Comparison of ENCODE assay signal across 8 cellular contexts in the genomic region with DNA sequence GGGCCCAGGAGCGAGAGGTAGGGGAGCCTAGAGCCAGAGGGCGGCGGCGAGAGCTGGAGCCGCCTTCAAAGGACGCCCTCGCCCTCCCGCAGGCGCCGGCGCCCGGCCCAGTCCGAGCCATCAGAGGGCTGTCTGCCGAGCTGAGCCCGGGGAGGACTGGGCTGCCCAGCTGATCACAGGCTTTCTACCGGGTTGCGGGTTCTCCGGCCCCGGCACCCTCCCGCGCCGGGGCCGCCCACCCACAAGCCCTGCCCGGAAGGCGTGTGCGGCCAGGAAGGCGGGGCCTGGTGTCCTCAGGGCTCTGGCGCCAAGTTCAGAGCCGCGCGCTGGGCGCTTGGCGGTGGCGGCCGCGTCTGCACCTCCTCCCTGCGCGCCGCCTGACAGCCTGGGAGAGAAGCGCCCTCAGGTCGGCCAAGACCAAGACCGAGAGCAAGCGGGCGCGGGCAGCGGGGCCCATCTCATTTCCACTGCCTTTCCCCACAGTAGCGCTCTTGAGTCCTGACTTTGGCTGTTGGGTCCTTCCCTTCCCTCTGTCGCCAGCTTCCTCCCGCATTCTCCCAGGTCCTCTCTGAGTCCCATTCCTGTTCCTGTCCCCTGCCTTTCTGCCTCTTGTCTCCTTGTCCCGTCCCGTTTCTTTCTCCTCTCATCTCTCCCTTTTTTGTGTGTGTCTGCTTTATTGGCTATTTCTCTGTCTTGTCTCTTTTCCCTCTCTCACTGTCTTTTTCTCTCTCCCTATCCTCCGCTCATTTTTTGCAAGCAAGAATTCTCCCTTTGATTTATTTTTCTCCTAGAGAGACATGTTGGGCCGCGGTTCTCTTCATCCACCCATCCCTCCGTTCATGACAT.
DNase-seq lines count a peak whose midpoint lies in the region; ATAC-seq and TF ChIP-seq lines count a peak whose summit lies in the region.

No MANE protein-coding gene starts in this region.

- H3K27me3 Mint-ChIP-seq in endodermal cell (ENCODE audit: insufficient read depth) = peaks cover 22% of the 10 kb centered on the region
- peaks cover 14% of the 10 kb centered on the region for H3K27me3 Mint-ChIP-seq in memory B cell
- H3K27me3 Mint-ChIP-seq in stimulated activated naive CD8-positive, alpha-beta T cell treated with anti-CD3 and anti-CD28 coated beads, Interleukin-15, Interleukin-2, amounts not matched to agents 100 ng/mL and 50 ng/mL, for 24 hours = peaks cover 15% of the 10 kb centered on the region

- H3K27ac ChIP-seq in endodermal cell (ENCODE audit: low read depth, low read length) = no peak overlapping the region

- H3K4me3 Mint-ChIP-seq in endodermal cell = peak overlapping the region; percentile 64
- H3K4me3 Mint-ChIP-seq in memory B cell = peak overlapping the region; percentile 72
- peak overlapping the region; percentile 79 for H3K4me3 Mint-ChIP-seq in stimulated activated naive CD8-positive, alpha-beta T cell treated with anti-CD3 and anti-CD28 coated beads, Interleukin-15, Interleukin-2, amounts not matched to agents 100 ng/mL and 50 ng/mL, for 24 hours

- H3K4me1 ChIP-seq in endodermal cell (ENCODE audit: control insufficient read depth, insufficient read depth, low read length) = peaks cover 5% of the 10 kb centered on the region

- no peaks in the 10 kb centered on the region for H3K36me3 ChIP-seq in endodermal cell (ENCODE audit: control insufficient read depth, insufficient read depth, low read length)

- DNase-seq in SIG-M5 treated with dmso at 0.1 percent for 504 hours (lab: John Stamatoyannopoulos, UW; ENCODE audit: unreplicated experiment) = peak; percentile 53
- no peak for DNase-seq in SIG-M5 (lab: John Stamatoyannopoulos, UW)
- peak; percentile 87 for DNase-seq in NB4 (ENCODE audit: low read depth)
- peak; percentile 66 to 68 for DNase-seq in activated CD4-positive, alpha-beta T cell treated with anti-CD3 and anti-CD28 coated beads, Interleukin-2, amount 50 U/mL, for 48 hours
- peak; percentile 92 for DNase-seq in endodermal cell
- peak in 1 of 2 donors; percentile 22 for DNase-seq in memory B cell (ENCODE audit: low spot score in 2 of 2)

- no peaks in the 10 kb centered on the region for H3K9me3 ChIP-seq in endodermal cell (ENCODE audit: control insufficient read depth, low read length)

- peaks cover 11% of the 10 kb centered on the region for H3K27me3 ChIP-seq in endodermal cell (ENCODE audit: control insufficient read depth, insufficient read depth, low read length, poor library complexity, severe bottlenecking)

- no peaks in the 10 kb centered on the region for H3K9me3 Mint-ChIP-seq in endodermal cell
- no peaks in the 10 kb centered on the region for H3K9me3 Mint-ChIP-seq in memory B cell
- H3K9me3 Mint-ChIP-seq in stimulated activated naive CD8-positive, alpha-beta T cell treated with anti-CD3 and anti-CD28 coated beads, Interleukin-15, Interleukin-2, amounts not matched to agents 100 ng/mL and 50 ng/mL, for 24 hours = no peaks in the 10 kb centered on the region

- H3K27ac Mint-ChIP-seq in endodermal cell = peak overlapping the region; percentile 17
- H3K27ac Mint-ChIP-seq in memory B cell = no peak overlapping the region
- peak overlapping the region; percentile 13 for H3K27ac Mint-ChIP-seq in stimulated activated naive CD8-positive, alpha-beta T cell treated with anti-CD3 and anti-CD28 coated beads, Interleukin-15, Interleukin-2, amounts not matched to agents 100 ng/mL and 50 ng/mL, for 24 hours

- TF ChIP-seq CTCF in NB4 (IDR thresholded peaks at IDR 0.05; ENCODE audit: low read depth, low read length) (no peak), endodermal cell (conservative IDR thresholded peaks at IDR 0.05) (peak; percentile 28)

- H3K36me3 Mint-ChIP-seq in endodermal cell (ENCODE audit: low read depth) (no peaks in the 10 kb centered on the region), memory B cell (no peaks in the 10 kb centered on the region)
- H3K36me3 Mint-ChIP-seq in stimulated activated naive CD8-positive, alpha-beta T cell treated with anti-CD3 and anti-CD28 coated beads, Interleukin-15, Interleukin-2, amounts not matched to agents 100 ng/mL and 50 ng/mL, for 24 hours (ENCODE audit: low read depth) = no peaks in the 10 kb centered on the region

- peak; percentile 47 for TF ChIP-seq POLR2A in NB4 (IDR thresholded peaks at IDR 0.05; ENCODE audit: extremely low read depth, insufficient read length)

- 4 to 7% methylated on average over 28 to 55 of the region's 55 CpGs for WGBS in endodermal cell (ENCODE audit: insufficient coverage in 1 of 2, insufficient read length in 1 of 2), 2 experiments

- H3K4me1 Mint-ChIP-seq in endodermal cell (peaks cover 19% of the 10 kb centered on the region), memory B cell (peaks cover 5% of the 10 kb centered on the region)
- H3K4me1 Mint-ChIP-seq in stimulated activated naive CD8-positive, alpha-beta T cell treated with anti-CD3 and anti-CD28 coated beads, Interleukin-15, Interleukin-2, amounts not matched to agents 100 ng/mL and 50 ng/mL, for 24 hours (ENCODE audit: low read depth) = peaks cover 16% of the 10 kb centered on the region

- peak; percentile 91 for ATAC-seq in HG02642 (IDR thresholded peaks at IDR 0.05; ENCODE audit: poor library complexity, unreplicated experiment)
- peak; percentile 74 for ATAC-seq in memory B cell (ENCODE audit: low read depth)

- peak overlapping the region; percentile 34 for H3K9ac ChIP-seq in endodermal cell (ENCODE audit: extremely low read depth, low read length, poor library complexity, severe bottlenecking)

- H3K4me3 ChIP-seq in NB4 (ENCODE audit: low read depth, low read length) (peak overlapping the region; percentile 64), endodermal cell (ENCODE audit: low read length) (peak overlapping the region; percentile 91)
